Comparison of ENCODE assay signal across 8 cellular contexts in the genomic region with DNA sequence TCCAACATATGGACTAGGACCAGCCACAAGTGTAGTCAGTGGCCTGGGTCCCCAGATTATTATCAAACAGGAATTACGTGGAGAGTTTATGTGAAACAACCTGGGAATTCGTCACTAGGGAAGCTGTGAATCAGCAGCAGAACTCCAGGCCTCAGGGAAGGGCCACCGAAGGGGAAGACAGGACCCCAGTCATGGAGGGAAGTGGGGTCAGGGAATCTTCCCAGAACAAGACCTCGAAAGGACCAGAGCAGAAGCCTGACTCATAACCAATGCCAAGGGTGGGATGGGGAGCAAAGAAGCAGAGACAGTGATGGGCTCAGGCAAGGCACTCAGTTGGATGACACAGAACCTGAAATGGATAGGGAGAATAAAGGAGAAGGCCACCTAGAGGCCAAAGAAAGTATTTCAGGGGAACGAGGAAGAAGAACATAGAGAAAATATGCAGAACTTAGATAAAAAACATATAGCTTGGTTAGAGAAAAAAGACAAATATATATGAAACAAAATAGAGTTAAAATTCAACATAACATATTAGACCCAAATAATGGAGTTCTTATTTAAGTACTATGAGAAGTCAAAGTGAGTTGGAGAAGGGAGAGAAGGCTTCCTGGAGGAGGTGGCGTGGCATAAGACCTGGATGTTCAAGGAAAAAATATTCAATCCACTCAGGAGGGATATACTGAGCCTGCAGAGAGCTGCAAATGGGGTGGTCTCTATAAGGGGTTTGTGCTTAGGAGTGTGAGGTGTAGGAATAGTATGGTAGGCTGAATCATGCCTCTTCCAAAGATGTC.
DNase-seq lines count a peak whose midpoint lies in the region; ATAC-seq, FAIRE-seq and TF ChIP-seq lines count a peak whose summit lies in the region.

No MANE protein-coding gene starts in this region.

- no peaks in the 10 kb centered on the region for H3K23me2 ChIP-seq in H1 (ENCODE audit: low read depth, low read length)

- peak; percentile 40 to 54 for TF ChIP-seq RAD21 in H1 (IDR thresholded peaks at IDR 0.05 in 1 of 2, conservative IDR thresholded peaks at IDR 0.05 in 1 of 2; ENCODE audit: low read depth in 2 of 2, low read length in 2 of 2)

- no peak for TF ChIP-seq EP300 in H1 (IDR thresholded peaks at IDR 0.05; ENCODE audit: borderline replicate concordance in 1 of 2, low read depth in 2 of 2, low read length in 2 of 2)

- H3K56ac ChIP-seq in H1 (replicated peaks; ENCODE audit: insufficient read length, low read depth, low read length): no peak overlapping the region

- H3K4ac ChIP-seq in H1 (replicated peaks; ENCODE audit: insufficient read length, low read depth, low read length): no peak overlapping the region

- peak; percentile 7 for FAIRE-seq in H1 (lab: Jason Lieb, UNC)

- DNase-seq in GM06990 (ENCODE audit: extremely low read depth, insufficient read length) (no peak), MV-4-11 (lab: John Stamatoyannopoulos, UW) (peak; percentile 33), H1 (ENCODE audit: low read depth in 1 of 2, low spot score in 2 of 2) (peak in 1 of 2 experiments; percentile 55), vagina (ENCODE audit: extremely low spot score in 2 of 2) (no peak), thyroid gland (no peak)

- ATAC-seq in HG02763 (IDR thresholded peaks at IDR 0.05; ENCODE audit: unreplicated experiment) (no peak), GM19467 (IDR thresholded peaks at IDR 0.05; ENCODE audit: unreplicated experiment) (no peak)

- H3K79me1 ChIP-seq in H1 (ENCODE audit: low read depth, low read length): no peaks in the 10 kb centered on the region

- TF ChIP-seq CTCF in 22Rv1 (IDR thresholded peaks at IDR 0.05): peak; percentile 68
- peak; percentile 62 for TF ChIP-seq CTCF in GM06990 (IDR thresholded peaks at IDR 0.05; ENCODE audit: insufficient read depth, low read length, poor library complexity, severe bottlenecking)
- TF ChIP-seq CTCF in H1 (IDR thresholded peaks at IDR 0.05; ENCODE audit: control extremely low read depth in 1 of 3, insufficient read depth in 1 of 3, low read depth in 1 of 3, low read length in 3 of 3): peak in 2 of 3 experiments; percentile 43 to 51; a peak in 2 of 4 replicates
- peak in 1 of 3 experiments; percentile 12 for TF ChIP-seq CTCF in vagina (IDR thresholded peaks at IDR 0.05)
- peak in 1 of 6 experiments; percentile 32 for TF ChIP-seq CTCF in thyroid gland (IDR thresholded peaks at IDR 0.05)

- H3K27me3 ChIP-seq in GM06990 (replicated peaks; ENCODE audit: control insufficient read depth, insufficient read depth, low read length): no peaks in the 10 kb centered on the region
- no peaks in the 10 kb centered on the region for H3K27me3 ChIP-seq in H1 (replicated peaks in 1 of 4; ENCODE audit: control insufficient read depth in 3 of 4, extremely low read depth in 1 of 4, insufficient read depth in 3 of 4, low read length in 3 of 4)
- H3K27me3 ChIP-seq in vagina: no peaks in the 10 kb centered on the region
- no peaks in the 10 kb centered on the region for H3K27me3 ChIP-seq in thyroid gland

- no peaks in the 10 kb centered on the region for H3K4me1 ChIP-seq in H1 (replicated peaks in 1 of 4; ENCODE audit: control insufficient read depth in 3 of 4, insufficient read depth in 4 of 4, low read length in 3 of 4)
- H3K4me1 ChIP-seq in vagina: no peaks in the 10 kb centered on the region
- H3K4me1 ChIP-seq in thyroid gland: no peaks in the 10 kb centered on the region

- no peak overlapping the region for H3K23ac ChIP-seq in H1 (ENCODE audit: insufficient read length)

- POLR2A ChIA-PET in H1 (lab: Charles Lee; ENCODE audit: partially characterized antibody): no interaction called here

- H3K4me3 ChIP-seq in GM06990 (replicated peaks; ENCODE audit: low read depth, low read length): no peak overlapping the region
- no peak overlapping the region for H3K4me3 ChIP-seq in H1 (ENCODE audit: extremely low read depth in 1 of 4, insufficient read depth in 2 of 4, low read depth in 3 of 4, low read length in 4 of 4)
- H3K4me3 ChIP-seq in vagina: no peak overlapping the region
- no peak overlapping the region for H3K4me3 ChIP-seq in thyroid gland (replicated peaks in 1 of 3)

- 87% methylated on average over 6 of the region's 6 CpGs; no CpG with 5 or more reads in 1 of the 2 experiments for WGBS in H1 (ENCODE audit: extremely low coverage in 1 of 2, insufficient coverage in 1 of 2, insufficient read length in 1 of 2, insufficient replicate concordance in 2 of 2, low coverage in 1 of 2, low lambda C conversion rate in 2 of 2, missing lambda C conversion rate in 1 of 2), 2 experiments
- 86 to 93% methylated on average over 6 of the region's 6 CpGs for WGBS in thyroid gland, 2 donors

- H3K9me3 ChIP-seq in H1 (ENCODE audit: insufficient read depth in 2 of 2, low read depth in 1 of 2, low read length in 1 of 2) (peaks cover 0 to 3% of the 10 kb centered on the region in 2 experiments; a peak in 1 of 4 replicates), vagina (no peaks in the 10 kb centered on the region), thyroid gland (no peaks in the 10 kb centered on the region)

- H3K9ac ChIP-seq in H1 (replicated peaks in 1 of 4; ENCODE audit: extremely low read depth in 1 of 4, low read depth in 3 of 4, low read length in 3 of 4): no peak overlapping the region

- no peaks in the 10 kb centered on the region for H3K36me3 ChIP-seq in GM06990 (ENCODE audit: control insufficient read depth, insufficient read depth, low read length)
- H3K36me3 ChIP-seq in H1 (ENCODE audit: control insufficient read depth in 2 of 4, insufficient read depth in 4 of 4, low read length in 3 of 4): no peaks in the 10 kb centered on the region
- H3K36me3 ChIP-seq in vagina: no peaks in the 10 kb centered on the region
- no peaks in the 10 kb centered on the region for H3K36me3 ChIP-seq in thyroid gland

- H4K20me1 ChIP-seq in H1 (replicated peaks in 1 of 2; ENCODE audit: control insufficient read depth in 1 of 2, insufficient read depth in 2 of 2, low read length in 2 of 2): no peaks in the 10 kb centered on the region

- H3K27ac ChIP-seq in 22Rv1 (no peak overlapping the region), H1 (ENCODE audit: low read depth, low read length) (no peak overlapping the region), vagina (no peak overlapping the region), thyroid gland (no peak overlapping the region)

- H2AFZ ChIP-seq in H1 (ENCODE audit: low read length): no peak overlapping the region

- H2BK5ac ChIP-seq in H1 (ENCODE audit: low read depth, low read length): no peak overlapping the region

- H3K79me2 ChIP-seq in H1 (ENCODE audit: control insufficient read depth in 1 of 2, insufficient read depth in 2 of 2, low read length in 2 of 2): no peaks in the 10 kb centered on the region

- TF ChIP-seq POLR2A in H1 (IDR thresholded peaks at IDR 0.05; ENCODE audit: control extremely low read depth in 1 of 2, low read depth in 2 of 2, low read length in 2 of 2) (no peak), vagina (IDR thresholded peaks at IDR 0.05) (no peak), thyroid gland (IDR thresholded peaks at IDR 0.05) (no peak)

- H2BK12ac ChIP-seq in H1 (ENCODE audit: low read depth, low read length): no peak overlapping the region

- CTCF ChIA-PET in H1 (lab: Charles Lee; ENCODE audit: partially characterized antibody): interaction anchor here (0.7 to 5.1 kb wide), 53 partner anchors 6 to 741 kb away, joined by 3 to 36 read pairs (median 4); partner anchors contain the start of gene PCSK1

- no peak overlapping the region for H3K14ac ChIP-seq in H1 (ENCODE audit: insufficient read length)

- no peak overlapping the region for H2BK120ac ChIP-seq in H1 (replicated peaks; ENCODE audit: low read depth, low read length)

- H4K91ac ChIP-seq in H1 (replicated peaks; ENCODE audit: insufficient read length, low read length): no peak overlapping the region

- H3K4me2 ChIP-seq in H1 (ENCODE audit: insufficient read depth in 1 of 2, low read depth in 2 of 2, low read length in 2 of 2): no peak overlapping the region

- H2BK15ac ChIP-seq in H1 (ENCODE audit: low read length): no peak overlapping the region

- H2AK5ac ChIP-seq in H1 (ENCODE audit: low read depth, low read length): no peak overlapping the region

- intact Hi-C loops in vagina (cut with DNase I): no loop called here
- intact Hi-C loops in thyroid gland (cut with DNase I): no loop called here

- H4K8ac ChIP-seq in H1 (ENCODE audit: extremely low read depth, insufficient read depth, low read length): no peak overlapping the region

- no peak overlapping the region for H2BK20ac ChIP-seq in H1 (ENCODE audit: low read length)

- H4K5ac ChIP-seq in H1 (ENCODE audit: insufficient read length, low read depth, low read length): no peak overlapping the region

- H3K18ac ChIP-seq in H1 (ENCODE audit: extremely low read depth, low read length): no peak overlapping the region

TF ChIP-seq in H1, 55 proteins besides CTCF, POLR2A, EP300 and RAD21:
- TF ChIP-seq GABPA (IDR thresholded peaks at IDR 0.05; ENCODE audit: borderline replicate concordance, insufficient read depth, low read length) (no peak), NRF1 (IDR thresholded peaks at IDR 0.05; ENCODE audit: low read depth, low read length) (no peak), CBX5 (IDR thresholded peaks at IDR 0.05; ENCODE audit: low read depth, low read length) (no peak), ATF3 (IDR thresholded peaks at IDR 0.05; ENCODE audit: insufficient read depth, low read depth, low read length) (no peak), SP4 (IDR thresholded peaks at IDR 0.05; ENCODE audit: low read length) (no peak), HDAC2 (IDR thresholded peaks at IDR 0.05; ENCODE audit: borderline replicate concordance in 1 of 2, low read depth in 2 of 2, low read length in 2 of 2) (no peak), TAF7 (optimal IDR thresholded peaks at IDR 0.05; ENCODE audit: borderline replicate concordance, low read depth, low read length) (no peak), ASH2L (IDR thresholded peaks at IDR 0.05; ENCODE audit: low read length) (no peak)
